1 cellular context compared by ENCODE assay signal in the genomic region with DNA sequence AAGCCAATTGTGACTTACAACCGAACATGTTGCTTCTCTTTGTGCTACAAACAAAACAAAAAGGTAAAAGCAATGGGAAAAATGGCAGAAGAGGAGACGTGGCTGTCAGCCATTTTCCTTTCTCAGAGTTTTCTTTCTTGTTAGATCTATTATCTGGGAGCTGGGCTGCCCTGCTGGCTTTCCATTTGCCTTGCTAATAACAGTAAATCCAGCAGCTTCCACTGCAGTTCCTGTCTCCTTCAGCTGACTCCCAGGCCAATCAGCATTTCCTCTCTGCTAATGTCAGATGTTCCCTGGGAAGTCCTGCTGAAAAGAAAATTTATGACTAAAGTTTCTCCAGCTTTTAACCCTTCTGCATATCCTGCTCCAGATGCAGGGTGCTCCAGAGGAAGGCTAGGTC.
TF ChIP-seq lines count a peak whose summit lies in the region.

No MANE protein-coding gene starts in this region.

TF ChIP-seq in HepG2, 621 proteins besides CTCF, POLR2A, EP300 and RAD21 (continued from another document):
- TF ChIP-seq, protein P1, sequence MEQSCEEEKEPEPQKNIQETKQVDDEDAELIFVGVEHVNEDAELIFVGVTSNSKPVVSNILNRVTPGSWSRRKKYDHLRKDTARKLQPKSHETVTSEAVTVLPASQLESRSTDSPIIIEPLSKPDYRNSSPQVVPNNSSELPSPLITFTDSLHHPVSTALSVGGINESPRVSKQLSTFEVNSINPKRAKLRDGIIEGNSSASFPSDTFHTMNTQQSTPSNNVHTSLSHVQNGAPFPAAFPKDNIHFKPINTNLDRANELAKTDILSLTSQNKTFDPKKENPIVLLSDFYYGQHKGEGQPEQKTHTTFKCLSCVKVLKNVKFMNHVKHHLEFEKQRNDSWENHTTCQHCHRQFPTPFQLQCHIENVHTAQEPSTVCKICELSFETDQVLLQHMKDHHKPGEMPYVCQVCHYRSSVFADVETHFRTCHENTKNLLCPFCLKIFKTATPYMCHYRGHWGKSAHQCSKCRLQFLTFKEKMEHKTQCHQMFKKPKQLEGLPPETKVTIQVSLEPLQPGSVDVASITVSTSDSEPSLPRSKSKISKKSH (CRISPR knock-in tag; IDR thresholded peaks at IDR 0.05; ENCODE audit: borderline replicate concordance), result no peak
- no peak for TF ChIP-seq ZSCAN12 (CRISPR knock-in tag; IDR thresholded peaks at IDR 0.05)
- TF ChIP-seq KDM5B (CRISPR knock-in tag; IDR thresholded peaks at IDR 0.05; ENCODE audit: borderline replicate concordance), result no peak
- TF ChIP-seq, protein P2, sequence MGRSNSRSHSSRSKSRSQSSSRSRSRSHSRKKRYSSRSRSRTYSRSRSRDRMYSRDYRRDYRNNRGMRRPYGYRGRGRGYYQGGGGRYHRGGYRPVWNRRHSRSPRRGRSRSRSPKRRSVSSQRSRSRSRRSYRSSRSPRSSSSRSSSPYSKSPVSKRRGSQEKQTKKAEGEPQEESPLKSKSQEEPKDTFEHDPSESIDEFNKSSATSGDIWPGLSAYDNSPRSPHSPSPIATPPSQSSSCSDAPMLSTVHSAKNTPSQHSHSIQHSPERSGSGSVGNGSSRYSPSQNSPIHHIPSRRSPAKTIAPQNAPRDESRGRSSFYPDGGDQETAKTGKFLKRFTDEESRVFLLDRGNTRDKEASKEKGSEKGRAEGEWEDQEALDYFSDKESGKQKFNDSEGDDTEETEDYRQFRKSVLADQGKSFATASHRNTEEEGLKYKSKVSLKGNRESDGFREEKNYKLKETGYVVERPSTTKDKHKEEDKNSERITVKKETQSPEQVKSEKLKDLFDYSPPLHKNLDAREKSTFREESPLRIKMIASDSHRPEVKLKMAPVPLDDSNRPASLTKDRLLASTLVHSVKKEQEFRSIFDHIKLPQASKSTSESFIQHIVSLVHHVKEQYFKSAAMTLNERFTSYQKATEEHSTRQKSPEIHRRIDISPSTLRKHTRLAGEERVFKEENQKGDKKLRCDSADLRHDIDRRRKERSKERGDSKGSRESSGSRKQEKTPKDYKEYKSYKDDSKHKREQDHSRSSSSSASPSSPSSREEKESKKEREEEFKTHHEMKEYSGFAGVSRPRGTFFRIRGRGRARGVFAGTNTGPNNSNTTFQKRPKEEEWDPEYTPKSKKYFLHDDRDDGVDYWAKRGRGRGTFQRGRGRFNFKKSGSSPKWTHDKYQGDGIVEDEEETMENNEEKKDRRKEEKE (IDR thresholded peaks at IDR 0.05), result no peak
- TF ChIP-seq, protein P3, sequence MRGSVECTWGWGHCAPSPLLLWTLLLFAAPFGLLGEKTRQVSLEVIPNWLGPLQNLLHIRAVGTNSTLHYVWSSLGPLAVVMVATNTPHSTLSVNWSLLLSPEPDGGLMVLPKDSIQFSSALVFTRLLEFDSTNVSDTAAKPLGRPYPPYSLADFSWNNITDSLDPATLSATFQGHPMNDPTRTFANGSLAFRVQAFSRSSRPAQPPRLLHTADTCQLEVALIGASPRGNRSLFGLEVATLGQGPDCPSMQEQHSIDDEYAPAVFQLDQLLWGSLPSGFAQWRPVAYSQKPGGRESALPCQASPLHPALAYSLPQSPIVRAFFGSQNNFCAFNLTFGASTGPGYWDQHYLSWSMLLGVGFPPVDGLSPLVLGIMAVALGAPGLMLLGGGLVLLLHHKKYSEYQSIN (CRISPR knock-in tag; IDR thresholded peaks at IDR 0.05; ENCODE audit: borderline replicate concordance), result no peak
- TF ChIP-seq, protein P4, sequence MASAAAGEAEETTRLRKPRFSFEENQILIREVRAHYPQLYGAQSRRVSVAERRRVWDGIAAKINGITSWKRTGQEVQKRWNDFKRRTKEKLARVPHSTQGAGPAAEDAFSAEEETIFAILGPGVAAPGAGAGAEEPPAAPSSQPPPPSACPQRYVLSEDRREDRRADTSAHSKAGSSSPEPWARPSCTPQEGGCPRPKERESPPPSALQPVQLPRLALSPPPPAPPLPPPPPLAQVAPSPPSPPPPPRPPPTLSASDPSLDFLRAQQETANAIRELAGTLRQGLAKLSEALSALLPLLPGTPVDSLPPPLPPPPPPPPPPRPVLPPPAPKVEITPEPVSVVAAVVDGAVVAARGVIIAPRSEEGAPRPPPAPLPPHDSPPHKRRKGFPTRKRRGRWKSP (CRISPR knock-in tag; IDR thresholded peaks at IDR 0.05), result no peak
- TF ChIP-seq SPEN (CRISPR knock-in tag; IDR thresholded peaks at IDR 0.05; ENCODE audit: low read depth), result no peak
TF ChIP-seq in HepG2: peak in this region for 0.
